In genomic region chr9:124342402-124342945, GRCh38 we compare ENCODE assay signal across 11 cellular contexts.
A peak's percentile ranks its signal among the peaks of the same experiment; 100 is the strongest.
DNase-seq lines count a peak whose midpoint lies in the region; ATAC-seq and TF ChIP-seq lines count a peak whose summit lies in the region.
"Had no signal": no experiment of that assay in that cellular context is flagged by ENCODE, and none has a peak within 500 bp of the region (broad histone marks: within the 10 kb centered on the region; RNA-seq: fewer than 3 reads in every experiment).

No MANE protein-coding gene starts in this region.

- H3K27ac Mint-ChIP-seq in H9 (peak overlapping the region in 2 of 3 experiments; percentile 79 to 80; a peak in 3 of 7 replicates), MCF 10A (ENCODE audit: low read depth, unreplicated experiment) (peak overlapping the region; percentile 58)
- no peak overlapping the region for H3K27ac Mint-ChIP-seq in CD8-positive, alpha-beta T cell
- H3K27ac Mint-ChIP-seq: activated T-cell treated with anti-CD3 and anti-CD28 coated beads, Interleukin-2, amount 50 U/mL, for 24 hours had no signal

- no peak overlapping the region for H3T11ph ChIP-seq in H9 (ENCODE audit: low read length)

- no peak overlapping the region for H2AFZ ChIP-seq in H9 (ENCODE audit: low read length)

- H3K27ac ChIP-seq in H9 (ENCODE audit: insufficient read length, low read depth, low read length) (no peak overlapping the region), layer of hippocampus (ENCODE audit: low read depth, low read length) (peak overlapping the region; percentile 48), spleen (peak overlapping the region in 4 of 8 donors; percentile 50 to 63 (median 52))
- H3K27ac ChIP-seq in CD8-positive, alpha-beta T cell (ENCODE audit: low read depth, low read length) = no peak overlapping the region

- no peaks in the 10 kb centered on the region; the same call in 1 of the 2 replicates for H3K4me1 ChIP-seq in H9 (ENCODE audit: insufficient read depth, low read length)
- peaks cover 0 to 12% (median 5%) of the 10 kb centered on the region in 6 donors for H3K4me1 ChIP-seq in spleen
- H3K4me1 ChIP-seq in CD8-positive, alpha-beta T cell (ENCODE audit: insufficient read depth, low read length) = no peaks in the 10 kb centered on the region

- H3K9me3 ChIP-seq in H9 (ENCODE audit: control insufficient read depth, low read depth, low read length) (no peaks in the 10 kb centered on the region), spleen (peaks cover 0 to 7% (median 5%) of the 10 kb centered on the region in 8 donors)
- no peaks in the 10 kb centered on the region for H3K9me3 ChIP-seq in CD8-positive, alpha-beta T cell (ENCODE audit: low read length)
- H3K9me3 ChIP-seq: thyroid gland had no signal

- no peaks in the 10 kb centered on the region; the same call in 1 of the 2 replicates for H3K27me3 Mint-ChIP-seq in H9 (ENCODE audit: low read depth)
- H3K27me3 Mint-ChIP-seq in MCF 10A (ENCODE audit: insufficient read depth, unreplicated experiment) = no peaks in the 10 kb centered on the region
- no peaks in the 10 kb centered on the region for H3K27me3 Mint-ChIP-seq in CD8-positive, alpha-beta T cell (ENCODE audit: low read depth)
- H3K27me3 Mint-ChIP-seq: activated T-cell treated with anti-CD3 and anti-CD28 coated beads, Interleukin-2, amount 50 U/mL, for 24 hours had no signal

- intact Hi-C loops in MCF 10A (cut with micrococcal nuclease) (loop anchor here (2.0 kb wide), 1 partner anchor 216 kb away; no protein-coding TSS in a partner anchor), spleen (cut with DNase I; ENCODE audit: low total_unique reads) (no loop called here)
- intact Hi-C loops in CD8-positive, alpha-beta T cell (cut with DNase I, micrococcal nuclease) = no loop called here

- H3K4me2 ChIP-seq in H9 (ENCODE audit: insufficient read depth, insufficient read length, low read length) = no peak overlapping the region

- no peak overlapping the region for H3K18ac ChIP-seq in H9 (ENCODE audit: insufficient read length, low read depth, low read length)

- WGBS in H9 (ENCODE audit: extremely low coverage, insufficient read length, low lambda C conversion rate) = no CpG with 5 or more reads among the region's 12 CpGs
- WGBS in spleen, 5 donors = 58 to 85% (median 72%) methylated on average over 11 to 12 of the region's 12 CpGs

- no peak overlapping the region for H3K9ac ChIP-seq in H9 (ENCODE audit: extremely low read depth, insufficient read length, low read length)

- no peak overlapping the region for H2BK20ac ChIP-seq in H9 (ENCODE audit: low read depth, low read length, poor library complexity, severe bottlenecking)

- DNase-seq in H9 = no peak
- DNase-seq in MCF 10A (ENCODE audit: unreplicated experiment) = no peak
- peak; percentile 65 for DNase-seq in spleen
- no peak for DNase-seq in cortex of kidney (lab: John Stamatoyannopoulos, UW)
- no peak for DNase-seq in CD8-positive, alpha-beta T cell
- DNase-seq in activated CD4-positive, alpha-beta T cell treated with anti-CD3 and anti-CD28 coated beads for 1 hour = no peak
- DNase-seq in stimulated activated CD4-positive, alpha-beta T cell treated with anti-CD3 and anti-CD28 coated beads, Interleukin-2, amount 100 ng/mL, for 48 hours = no peak
- DNase-seq: activated T-cell treated with anti-CD3 and anti-CD28 coated beads, Interleukin-2, amount 50 U/mL, for 24 hours; NK-92 treated with Interleukin-12 subunit alpha and Interleukin-12 subunit beta, amount 100 ng/mL, for 24 hours had no signal

- H3K4ac ChIP-seq in H9 (ENCODE audit: low read depth, low read length) = no peak overlapping the region

- H2AK5ac ChIP-seq in H9 (ENCODE audit: insufficient read length, low read length) = no peak overlapping the region

- TF ChIP-seq CTCF in H9 (conservative IDR thresholded peaks at IDR 0.05) (no peak), MCF 10A (IDR thresholded peaks at IDR 0.05; ENCODE audit: unreplicated experiment) (no peak), spleen (IDR thresholded peaks at IDR 0.05 in 8 of 11, conservative IDR thresholded peaks at IDR 0.05 in 3 of 11) (no peak)
- no peak for TF ChIP-seq CTCF in CD8-positive, alpha-beta T cell (IDR thresholded peaks at IDR 0.05)

- H3K4me3 Mint-ChIP-seq in H9 (no peak overlapping the region), MCF 10A (ENCODE audit: unreplicated experiment) (no peak overlapping the region)
- H3K4me3 Mint-ChIP-seq in CD8-positive, alpha-beta T cell = no peak overlapping the region
- H3K4me3 Mint-ChIP-seq: activated T-cell treated with anti-CD3 and anti-CD28 coated beads, Interleukin-2, amount 50 U/mL, for 24 hours had no signal

- no peak overlapping the region for H2BK5ac ChIP-seq in H9 (ENCODE audit: insufficient read length, low read length)

- H3K4me1 Mint-ChIP-seq in H9 (peaks cover 21 to 28% of the 10 kb centered on the region in 2 experiments), MCF 10A (ENCODE audit: insufficient read depth, unreplicated experiment) (peaks cover 8% of the 10 kb centered on the region)
- no peaks in the 10 kb centered on the region for H3K4me1 Mint-ChIP-seq in CD8-positive, alpha-beta T cell (ENCODE audit: low read depth)

- no peaks in the 10 kb centered on the region for H4K20me1 ChIP-seq in H9 (ENCODE audit: control insufficient read depth, insufficient read depth, insufficient read length)

- no peak overlapping the region for H3K56ac ChIP-seq in H9 (ENCODE audit: insufficient read length, low read depth, low read length)

- H2BK120ac ChIP-seq in H9 (ENCODE audit: low read depth, low read length, poor library complexity, severe bottlenecking) = no peak overlapping the region

- peaks cover 0 to 97% (median 55%) of the 10 kb centered on the region in 6 donors for H3K36me3 ChIP-seq in spleen
- H3K36me3 ChIP-seq in CD8-positive, alpha-beta T cell (ENCODE audit: insufficient read depth, low read length) = no peaks in the 10 kb centered on the region

- CTCF ChIA-PET in MCF 10A (lab: Yijun Ruan, JAX) = interaction anchor here (0.7 to 1.2 kb wide), 2 partner anchors 10 to 800 kb away, joined by 3 to 4 read pairs; no protein-coding TSS in a partner anchor
- CTCF ChIA-PET in CD8-positive, alpha-beta T cell (lab: Charles Lee) = interaction anchor here (1.0 kb wide), 1 partner anchor 216 kb away, joined by 3 read pairs; no protein-coding TSS in a partner anchor

- no peak overlapping the region for H4K5ac ChIP-seq in H9 (ENCODE audit: insufficient read length, low read depth, low read length)

- BruUV-seq in MCF 10A (replicated peaks; lab: Mats Ljungman, UMichigan) = no TSS peak

- no peak overlapping the region for H4K91ac ChIP-seq in H9 (ENCODE audit: insufficient read length, low read depth, low read length)

- H3K36me3 Mint-ChIP-seq in H9 (ENCODE audit: insufficient read depth in 1 of 3, low read depth in 3 of 3) = peaks cover 14 to 15% (median 14%) of the 10 kb centered on the region in 3 experiments
- H3K36me3 Mint-ChIP-seq in MCF 10A (ENCODE audit: insufficient read depth, unreplicated experiment) = peaks cover 38% of the 10 kb centered on the region
- peaks cover 6% of the 10 kb centered on the region for H3K36me3 Mint-ChIP-seq in CD8-positive, alpha-beta T cell

- H2BK15ac ChIP-seq in H9 (ENCODE audit: low read depth, low read length) = no peak overlapping the region

- no peak overlapping the region for H4K8ac ChIP-seq in H9 (replicated peaks; ENCODE audit: insufficient read length, low read depth, low read length)

- H2BK12ac ChIP-seq in H9 (ENCODE audit: insufficient read length, low read depth, low read length) = no peak overlapping the region

- no peaks in the 10 kb centered on the region for H3K79me1 ChIP-seq in H9 (ENCODE audit: insufficient read depth, low read depth, low read length, poor library complexity, severe bottlenecking)

- H3K23me2 ChIP-seq in H9 (ENCODE audit: insufficient read length, low read depth, low read length, poor library complexity, severe bottlenecking) = no peaks in the 10 kb centered on the region

- no peak overlapping the region for H3K4me3 ChIP-seq in spleen
- H3K4me3 ChIP-seq in CD8-positive, alpha-beta T cell (ENCODE audit: low read depth, low read length) = no peak overlapping the region
- H3K4me3 ChIP-seq: thyroid gland had no signal

- no peak for ATAC-seq in CD8-positive, alpha-beta T cell

- POLR2A ChIA-PET in MCF 10A (lab: Yijun Ruan, JAX) = no interaction called here
- POLR2A ChIA-PET in CD8-positive, alpha-beta T cell (lab: Charles Lee) = no interaction called here

- no peak overlapping the region for H3K14ac ChIP-seq in H9 (ENCODE audit: insufficient read depth, low read length)

- no peak overlapping the region for H3K23ac ChIP-seq in H9 (ENCODE audit: insufficient read length, low read depth, low read length)

- TF ChIP-seq POLR2A in spleen (IDR thresholded peaks at IDR 0.05) = no peak

- no peaks in the 10 kb centered on the region for H3K79me2 ChIP-seq in H9 (ENCODE audit: insufficient read depth, low read length)

- H3K9me3 Mint-ChIP-seq in H9 (peaks cover 4 to 5% of the 10 kb centered on the region in 2 experiments; a peak in 3 of 5 replicates), MCF 10A (ENCODE audit: unreplicated experiment) (no peaks in the 10 kb centered on the region)
- H3K9me3 Mint-ChIP-seq in CD8-positive, alpha-beta T cell = no peaks in the 10 kb centered on the region
- H3K9me3 Mint-ChIP-seq: activated T-cell treated with anti-CD3 and anti-CD28 coated beads, Interleukin-2, amount 50 U/mL, for 24 hours had no signal

- H3K27me3 ChIP-seq in H9 (ENCODE audit: insufficient read depth, low read length) (no peaks in the 10 kb centered on the region), layer of hippocampus (ENCODE audit: control insufficient read depth, insufficient read depth, low read length) (no peaks in the 10 kb centered on the region), spleen (replicated peaks in 1 of 7) (no peaks in the 10 kb centered on the region)
- no peaks in the 10 kb centered on the region for H3K27me3 ChIP-seq in CD8-positive, alpha-beta T cell (ENCODE audit: insufficient read depth, low read length)
- H3K27me3 ChIP-seq: thyroid gland had no signal
